Comparison of ENCODE assay signal across 25 cellular contexts in the genomic region with DNA sequence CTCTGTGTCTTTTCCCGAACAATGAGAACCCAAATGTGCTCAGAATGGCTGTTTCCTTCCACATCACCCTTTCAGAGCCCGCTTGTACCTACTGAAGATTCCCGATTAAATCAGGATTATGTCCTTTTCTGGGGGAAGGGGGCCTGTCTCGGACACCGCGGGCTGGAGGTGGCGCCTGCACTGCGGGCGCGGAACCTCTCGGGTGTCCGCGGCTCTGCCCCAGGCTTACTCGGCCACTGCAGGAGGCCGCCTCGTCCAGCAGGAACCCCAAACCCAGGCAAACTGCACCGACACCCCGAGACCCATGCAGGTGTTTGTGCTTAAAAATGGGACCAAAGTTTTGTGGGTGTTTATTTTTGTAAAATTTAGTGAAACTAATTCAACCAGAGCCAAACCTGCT.
"Had no signal": no experiment of that assay in that cellular context is flagged by ENCODE, and none has a peak within 500 bp of the region (broad histone marks: within the 10 kb centered on the region; RNA-seq: fewer than 3 reads in every experiment).

No MANE protein-coding gene starts in this region.

- H3K4me1 ChIP-seq: colonic mucosa, foreskin keratinocyte had no signal

- H3K27ac Mint-ChIP-seq: dendritic cell treated with granulocyte-macrophage colony-stimulating factor and Interleukin-4, amounts not matched to agents 40 ng/mL and 50 ng/mL, for 4 days; effector memory CD8-positive, alpha-beta T cell; endodermal cell had no signal

- H3K4me3 ChIP-seq: colonic mucosa, coronary artery, dorsolateral prefrontal cortex, esophagus muscularis mucosa, esophagus squamous epithelium, gastrocnemius medialis, gastroesophageal sphincter, heart left ventricle, heart right ventricle had no signal

- H3K9me3 Mint-ChIP-seq: effector memory CD8-positive, alpha-beta T cell; endodermal cell had no signal

- H3K4me3 Mint-ChIP-seq: dendritic cell treated with granulocyte-macrophage colony-stimulating factor and Interleukin-4, amounts not matched to agents 40 ng/mL and 50 ng/mL, for 4 days; effector memory CD8-positive, alpha-beta T cell; endodermal cell had no signal

- DNase-seq: colonic mucosa; cortex of kidney; dermis blood vessel endothelial cell; dorsolateral prefrontal cortex; effector CD4-positive, alpha-beta T cell; effector CD8-positive, alpha-beta T cell; effector memory CD4-positive, alpha-beta T cell; effector memory CD8-positive, alpha-beta T cell; endodermal cell; erythroblast; esophagus squamous epithelium; foreskin fibroblast; foreskin keratinocyte; foreskin melanocyte; gastrocnemius medialis; glutamatergic neuron; head of caudate nucleus; heart right ventricle had no signal

- H3K27ac ChIP-seq: colonic mucosa, coronary artery, dorsolateral prefrontal cortex, epithelial cell of prostate, esophagus muscularis mucosa, esophagus squamous epithelium, foreskin keratinocyte, gastrocnemius medialis, gastroesophageal sphincter, heart left ventricle, heart right ventricle had no signal

- ATAC-seq: effector memory CD8-positive, alpha-beta T cell; esophagus mucosa; foreskin keratinocyte; gastrocnemius medialis; gastroesophageal sphincter; heart left ventricle; heart right ventricle had no signal

- H3K36me3 ChIP-seq: colonic mucosa, esophagus muscularis mucosa, esophagus squamous epithelium, gastrocnemius medialis, gastroesophageal sphincter, heart left ventricle, heart right ventricle had no signal
